29 cellular contexts compared by ENCODE assay signal in genomic region chr2:2862386-2862785, GRCh38.
"Had no signal": no experiment of that assay in that cellular context is flagged by ENCODE, and none has a peak within 500 bp of the region (broad histone marks: within the 10 kb centered on the region; RNA-seq: fewer than 3 reads in every experiment).

No MANE protein-coding gene starts in this region.

- H3K9me3 ChIP-seq: ovary, psoas muscle, right lobe of liver, sigmoid colon, suprapubic skin, testis, tibial artery, transverse colon, upper lobe of right lung, uterus had no signal

- H3K27ac ChIP-seq: ovary, parathyroid adenoma, psoas muscle, right lobe of liver, sigmoid colon, suprapubic skin, testis, tibial artery, transverse colon, upper lobe of right lung, uterus had no signal

- H3K27ac Mint-ChIP-seq: naive thymus-derived CD8-positive, alpha-beta T cell; natural killer cell treated with Interleukin-12 subunit alpha and Interleukin-12 subunit beta and Interleukin-15 and Interleukin-18, amount 100 ng/mL, for 72 hours; nephron progenitor cell; progenitor cell of endocrine pancreas; stimulated activated memory B cell treated with anti-CD40 and anti-IgM and Interleukin-4, amounts not matched to agents 10 μg/mL and 1 μg/mL and 100 μg/mL, for 72 hours; stimulated activated naive CD8-positive, alpha-beta T cell treated with anti-CD3 and anti-CD28 coated beads, Interleukin-15, Interleukin-2, amounts not matched to agents 100 ng/mL and 50 ng/mL, for 24 hours; type B pancreatic cell had no signal

- H3K4me3 ChIP-seq: ovary, psoas muscle, right lobe of liver, sigmoid colon, suprapubic skin, testis, tibial artery, transverse colon, upper lobe of right lung, uterus had no signal

- H3K36me3 Mint-ChIP-seq: naive thymus-derived CD8-positive, alpha-beta T cell; natural killer cell treated with Interleukin-12 subunit alpha and Interleukin-12 subunit beta and Interleukin-15 and Interleukin-18, amount 100 ng/mL, for 72 hours; stimulated activated memory B cell treated with anti-CD40 and anti-IgM and Interleukin-4, amounts not matched to agents 10 μg/mL and 1 μg/mL and 100 μg/mL, for 72 hours; type B pancreatic cell had no signal

- DNase-seq: naive thymus-derived CD8-positive, alpha-beta T cell; nephron progenitor cell; occipital lobe; ovary; psoas muscle; right cardiac atrium; sigmoid colon; small intestine; stimulated activated CD4-positive, alpha-beta T cell treated with anti-CD3 and anti-CD28 coated beads, Interleukin-12 subunit alpha, Interleukin-12 subunit beta, amount 100 ng/mL, for 4 hours; stimulated activated CD4-positive, alpha-beta T cell treated with anti-CD3 and anti-CD28 coated beads, Interleukin-1b, Interleukin-23, amount 100 ng/mL, for 48 hours; stimulated activated CD4-positive, alpha-beta T cell treated with anti-CD3 and anti-CD28 coated beads, Interleukin-4, amount 100 ng/mL, for 1 hour; stimulated activated CD4-positive, alpha-beta T cell treated with anti-CD3 and anti-CD28 coated beads, Interleukin-4, amount 100 ng/mL, for 4 hours; stimulated activated CD8-positive, alpha-beta memory T cell treated with anti-CD3 and anti-CD28 coated beads, Interleukin-4, amount 100 ng/mL, for 48 hours; stimulated activated naive CD4-positive, alpha-beta T cell; substantia nigra; testis; transverse colon; upper lobe of right lung; uterus had no signal

- H3K4me1 Mint-ChIP-seq: naive thymus-derived CD8-positive, alpha-beta T cell; nephron progenitor cell; stimulated activated memory B cell treated with anti-CD40 and anti-IgM and Interleukin-4, amounts not matched to agents 10 μg/mL and 1 μg/mL and 100 μg/mL, for 72 hours had no signal

- H3K27me3 ChIP-seq: ovary, right lobe of liver, sigmoid colon, suprapubic skin, testis, tibial artery, transverse colon, upper lobe of right lung, uterus had no signal

- H3K27me3 Mint-ChIP-seq: naive thymus-derived CD8-positive, alpha-beta T cell; natural killer cell treated with Interleukin-12 subunit alpha and Interleukin-12 subunit beta and Interleukin-15 and Interleukin-18, amount 100 ng/mL, for 72 hours; progenitor cell of endocrine pancreas; stimulated activated memory B cell treated with anti-CD40 and anti-IgM and Interleukin-4, amounts not matched to agents 10 μg/mL and 1 μg/mL and 100 μg/mL, for 72 hours; stimulated activated naive CD8-positive, alpha-beta T cell treated with anti-CD3 and anti-CD28 coated beads, Interleukin-15, Interleukin-2, amounts not matched to agents 100 ng/mL and 50 ng/mL, for 24 hours had no signal

- ATAC-seq: naive thymus-derived CD8-positive, alpha-beta T cell; psoas muscle; stimulated activated memory B cell treated with anti-CD40 and anti-IgM and Interleukin-4, amounts not matched to agents 10 μg/mL and 1 μg/mL and 100 μg/mL, for 72 hours; upper lobe of right lung had no signal

- H3K4me3 Mint-ChIP-seq: naive thymus-derived CD8-positive, alpha-beta T cell; natural killer cell treated with Interleukin-12 subunit alpha and Interleukin-12 subunit beta and Interleukin-15 and Interleukin-18, amount 100 ng/mL, for 72 hours; nephron progenitor cell; neural crest cell; stimulated activated memory B cell treated with anti-CD40 and anti-IgM and Interleukin-4, amounts not matched to agents 10 μg/mL and 1 μg/mL and 100 μg/mL, for 72 hours; stimulated activated naive CD8-positive, alpha-beta T cell treated with anti-CD3 and anti-CD28 coated beads, Interleukin-15, Interleukin-2, amounts not matched to agents 100 ng/mL and 50 ng/mL, for 24 hours; type B pancreatic cell had no signal

- H3K36me3 ChIP-seq: ovary, right lobe of liver, sigmoid colon, suprapubic skin, tibial artery, transverse colon, upper lobe of right lung, uterus had no signal

- H3K4me1 ChIP-seq: parathyroid adenoma, psoas muscle, right lobe of liver, sigmoid colon, suprapubic skin, testis, tibial artery, transverse colon, upper lobe of right lung, uterus had no signal

- H3K9me3 Mint-ChIP-seq: naive thymus-derived CD8-positive, alpha-beta T cell; natural killer cell treated with Interleukin-12 subunit alpha and Interleukin-12 subunit beta and Interleukin-15 and Interleukin-18, amount 100 ng/mL, for 72 hours; nephron progenitor cell; neural crest cell; stimulated activated memory B cell treated with anti-CD40 and anti-IgM and Interleukin-4, amounts not matched to agents 10 μg/mL and 1 μg/mL and 100 μg/mL, for 72 hours; stimulated activated naive CD8-positive, alpha-beta T cell treated with anti-CD3 and anti-CD28 coated beads, Interleukin-15, Interleukin-2, amounts not matched to agents 100 ng/mL and 50 ng/mL, for 24 hours; type B pancreatic cell had no signal
